25 cellular contexts compared by ENCODE assay signal in genomic region chr14:72605921-72606220, GRCh38.
A peak's percentile ranks its signal among the peaks of the same experiment; 100 is the strongest.
DNase-seq lines count a peak whose midpoint lies in the region; ATAC-seq and TF ChIP-seq lines count a peak whose summit lies in the region.
"Had no signal": no experiment of that assay in that cellular context is flagged by ENCODE, and none has a peak within 500 bp of the region (broad histone marks: within the 10 kb centered on the region; RNA-seq: fewer than 3 reads in every experiment).

No MANE protein-coding gene starts in this region.

- no peak for ATAC-seq in right cardiac atrium
- no peak for ATAC-seq in right lobe of liver
- ATAC-seq: A549, GM12878 had no signal

- H4K20me1 ChIP-seq in neural progenitor cell (ENCODE audit: low read depth) = no peaks in the 10 kb centered on the region
- H4K20me1 ChIP-seq: BLaER1 treated with 17β-estradiol and CSF1 and Interleukin-3, amounts not matched to agents 10 nM and 100 nM had no signal

- H3K27me3 ChIP-seq in right atrium auricular region (no peaks in the 10 kb centered on the region), right cardiac atrium (ENCODE audit: control insufficient read depth, insufficient read depth) (no peaks in the 10 kb centered on the region), esophagus muscularis mucosa (no peaks in the 10 kb centered on the region), neural progenitor cell (no peaks in the 10 kb centered on the region), right lobe of liver (no peaks in the 10 kb centered on the region)
- H3K27me3 ChIP-seq: BE2C; BLaER1 treated with 17β-estradiol and CSF1 and Interleukin-3, amounts not matched to agents 10 nM and 100 nM had no signal

- no peak for TF ChIP-seq CTCF in right atrium auricular region (IDR thresholded peaks at IDR 0.05)
- TF ChIP-seq CTCF in esophagus muscularis mucosa (IDR thresholded peaks at IDR 0.05) = no peak
- no peak for TF ChIP-seq CTCF in neural progenitor cell (IDR thresholded peaks at IDR 0.05)
- no peak for TF ChIP-seq CTCF in right lobe of liver (IDR thresholded peaks at IDR 0.05)

- TF ChIP-seq EP300 in esophagus muscularis mucosa (IDR thresholded peaks at IDR 0.05) = no peak

- no peaks in the 10 kb centered on the region for H3K9me3 ChIP-seq in right atrium auricular region
- H3K9me3 ChIP-seq in right cardiac atrium (ENCODE audit: control insufficient read depth, low read length) = no peaks in the 10 kb centered on the region
- H3K9me3 ChIP-seq in esophagus muscularis mucosa = no peaks in the 10 kb centered on the region
- no peaks in the 10 kb centered on the region for H3K9me3 ChIP-seq in neural progenitor cell (ENCODE audit: low read depth)
- no peaks in the 10 kb centered on the region for H3K9me3 ChIP-seq in right lobe of liver
- H3K9me3 ChIP-seq: A549; BE2C; BLaER1 treated with 17β-estradiol and CSF1 and Interleukin-3, amounts not matched to agents 10 nM and 100 nM had no signal

- peaks cover 5% of the 10 kb centered on the region for H3K27me3 Mint-ChIP-seq in neural progenitor cell (ENCODE audit: insufficient read depth, low read depth)
- H3K27me3 Mint-ChIP-seq: CD4-positive, alpha-beta T cell had no signal

- TF ChIP-seq POLR2A in esophagus muscularis mucosa (IDR thresholded peaks at IDR 0.05; ENCODE audit: low read depth) (no peak), right lobe of liver (IDR thresholded peaks at IDR 0.05) (no peak)

- peak; percentile 32 for DNase-seq in activated CD8-positive, alpha-beta memory T cell treated with anti-CD3 and anti-CD28 coated beads for 24 hours
- DNase-seq in activated CD8-positive, alpha-beta memory T cell treated with anti-CD3 and anti-CD28 coated beads, Interleukin-2, amount 50 U/mL, for 4 hours = no peak
- peak; percentile 13 for DNase-seq in right atrium auricular region (ENCODE audit: low spot score)
- no peak for DNase-seq in right cardiac atrium
- DNase-seq in esophagus muscularis mucosa (ENCODE audit: extremely low spot score) = peak; percentile 39
- DNase-seq in neural progenitor cell (ENCODE audit: low spot score) = no peak
- no peak for DNase-seq in right lobe of liver
- DNase-seq in RPMI8226 = no peak
- DNase-seq: 8988T; ACHN; AML-193; BE2C; CD4-positive, alpha-beta T cell; CD8-positive, alpha-beta memory T cell; DMS 273 treated with DMSO at 0.1 percent for 48 hours; DMS79; EL; GDM1; GM23248; H7; HCEC 1CT had no signal

- H3K4me1 Mint-ChIP-seq in neural progenitor cell = peaks cover 32% of the 10 kb centered on the region
- H3K4me1 Mint-ChIP-seq: CD14-positive monocyte had no signal

- H3K27ac Mint-ChIP-seq in neural progenitor cell = peak overlapping the region; percentile 51
- H3K27ac Mint-ChIP-seq: CD14-positive monocyte; CD4-positive, alpha-beta T cell; CD8-positive, alpha-beta memory T cell had no signal

- H3K36me3 Mint-ChIP-seq in neural progenitor cell = no peaks in the 10 kb centered on the region
- H3K36me3 Mint-ChIP-seq: CD14-positive monocyte; CD8-positive, alpha-beta memory T cell had no signal

- no peaks in the 10 kb centered on the region for H3K79me2 ChIP-seq in neural progenitor cell (ENCODE audit: low read depth)

- H3K27ac ChIP-seq in right atrium auricular region (no peak overlapping the region), right cardiac atrium (ENCODE audit: low read length) (no peak overlapping the region), esophagus muscularis mucosa (replicated peaks in 1 of 4) (no peak overlapping the region), neural progenitor cell (no peak overlapping the region), right lobe of liver (no peak overlapping the region)
- H3K27ac ChIP-seq: A549; BLaER1 treated with 17β-estradiol and CSF1 and Interleukin-3, amounts not matched to agents 10 nM and 100 nM; GM23248 had no signal

- H3K4me1 ChIP-seq in right atrium auricular region (peaks cover 0 to 4% of the 10 kb centered on the region in 2 donors), right cardiac atrium (ENCODE audit: control insufficient read depth, insufficient read depth, low read length) (peaks cover 2% of the 10 kb centered on the region), esophagus muscularis mucosa (no peaks in the 10 kb centered on the region), neural progenitor cell (no peaks in the 10 kb centered on the region), right lobe of liver (no peaks in the 10 kb centered on the region)

- H3K36me3 ChIP-seq in right atrium auricular region (no peaks in the 10 kb centered on the region), esophagus muscularis mucosa (no peaks in the 10 kb centered on the region), neural progenitor cell (no peaks in the 10 kb centered on the region), right lobe of liver (no peaks in the 10 kb centered on the region)
- H3K36me3 ChIP-seq: BE2C; BLaER1 treated with 17β-estradiol and CSF1 and Interleukin-3, amounts not matched to agents 10 nM and 100 nM had no signal

- peaks cover 5% of the 10 kb centered on the region for H3K9me3 Mint-ChIP-seq in neural progenitor cell
- H3K9me3 Mint-ChIP-seq: CD4-positive, alpha-beta T cell; CD8-positive, alpha-beta memory T cell had no signal

- intact Hi-C loops in right cardiac atrium (cut with DNase I) = no loop called here
- intact Hi-C loops in esophagus muscularis mucosa (cut with DNase I) = no loop called here
- intact Hi-C loops in right lobe of liver (cut with DNase I) = no loop called here

- H3K4me3 Mint-ChIP-seq in neural progenitor cell = no peak overlapping the region
- H3K4me3 Mint-ChIP-seq: CD14-positive monocyte; CD4-positive, alpha-beta T cell; CD8-positive, alpha-beta memory T cell had no signal

- 92% methylated on average over 3 of the region's 3 CpGs for WGBS in right cardiac atrium
- WGBS in esophagus muscularis mucosa = 94% methylated on average over 3 of the region's 3 CpGs
- 93% methylated on average over 2 of the region's 3 CpGs for WGBS in right lobe of liver (ENCODE audit: insufficient coverage, low coverage, low lambda C conversion rate, missing lambda C conversion rate)

- no peak overlapping the region for H3K4me2 ChIP-seq in neural progenitor cell
- H3K4me2 ChIP-seq: A549 had no signal

- no peak overlapping the region for H3K4me3 ChIP-seq in right atrium auricular region
- H3K4me3 ChIP-seq in right cardiac atrium (ENCODE audit: low read length) = no peak overlapping the region
- no peak overlapping the region for H3K4me3 ChIP-seq in esophagus muscularis mucosa
- H3K4me3 ChIP-seq in neural progenitor cell = no peak overlapping the region
- no peak overlapping the region for H3K4me3 ChIP-seq in right lobe of liver
- H3K4me3 ChIP-seq: A549; BLaER1 treated with 17β-estradiol and CSF1 and Interleukin-3, amounts not matched to agents 10 nM and 100 nM; GM12878; GM23248 had no signal

- no peak overlapping the region for H2AFZ ChIP-seq in neural progenitor cell (replicated peaks)

- no peak overlapping the region for H3K9ac ChIP-seq in neural progenitor cell
- H3K9ac ChIP-seq: BLaER1 treated with 17β-estradiol and CSF1 and Interleukin-3, amounts not matched to agents 10 nM and 100 nM; GM23248 had no signal

- H3F3A ChIP-seq in neural progenitor cell (ENCODE audit: low read depth) = no peaks in the 10 kb centered on the region

Comparison
In these comparisons a context has a peak if more than half of its experiments do, and no peak if none do; other contexts are left out.
1. DNase-seq: peak in activated CD8-positive, alpha-beta memory T cell treated with anti-CD3 and anti-CD28 coated beads for 24 hours (single experiment), right atrium auricular region (single experiment) and esophagus muscularis mucosa (single experiment); none in activated CD8-positive, alpha-beta memory T cell treated with anti-CD3 and anti-CD28 coated beads, Interleukin-2, amount 50 U/mL, for 4 hours (single experiment), right cardiac atrium (0 of 3), neural progenitor cell (single experiment), right lobe of liver (0 of 3) and RPMI8226 (single experiment).